ENCODE assay signal across 14 cellular contexts in the genomic region with DNA sequence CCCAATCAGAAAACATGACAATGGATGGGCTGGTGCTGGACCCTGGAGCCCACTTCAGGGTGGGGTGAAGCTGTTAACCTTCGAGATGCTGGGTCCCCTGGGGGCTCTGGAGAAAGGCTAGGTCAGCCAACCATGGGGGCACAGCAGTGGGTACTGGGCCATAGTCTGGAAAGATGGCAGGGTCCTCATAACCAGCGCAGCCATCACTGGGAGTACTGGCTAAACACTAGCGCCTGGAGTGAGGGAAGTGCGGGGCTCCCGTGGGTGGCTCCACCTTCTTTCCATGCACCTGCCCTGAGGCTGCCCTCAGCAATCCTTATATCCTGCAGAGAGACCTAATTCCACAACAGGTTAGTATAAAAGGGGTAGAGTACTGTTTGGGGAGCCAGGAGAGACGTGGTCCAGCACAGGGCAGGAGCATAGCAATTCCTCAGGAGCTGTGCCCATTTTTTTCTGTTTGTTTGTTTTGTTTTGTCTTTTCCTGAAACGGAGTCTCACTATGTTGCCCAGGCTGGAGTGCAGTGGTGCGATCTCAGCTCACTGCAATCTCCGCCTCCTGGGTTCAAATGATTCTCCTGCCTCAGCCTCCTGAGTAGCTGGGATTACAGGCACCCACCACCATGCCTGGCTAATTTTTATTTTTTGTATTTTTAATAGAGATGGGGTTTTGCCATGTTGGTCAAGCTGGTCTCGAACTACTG.
DNase-seq lines count a peak whose midpoint lies in the region; ATAC-seq and TF ChIP-seq lines count a peak whose summit lies in the region.
"Had no signal": no experiment of that assay in that cellular context is flagged by ENCODE, and none has a peak within 500 bp of the region (broad histone marks: within the 10 kb centered on the region; RNA-seq: fewer than 3 reads in every experiment).

No MANE protein-coding gene starts in this region.

- H3K36me3 ChIP-seq in BLaER1 treated with 17β-estradiol and CSF1 and Interleukin-3, amounts not matched to agents 10 nM and 100 nM, result no peaks in the 10 kb centered on the region
- H3K36me3 ChIP-seq in Peyer's patch (no peaks in the 10 kb centered on the region), heart right ventricle (no peaks in the 10 kb centered on the region), psoas muscle (ENCODE audit: insufficient read depth in 1 of 2, low read depth in 1 of 2) (no peaks in the 10 kb centered on the region)
- H3K36me3 ChIP-seq: neural progenitor cell, SJSA1 had no signal

- peak overlapping the region in 6 of 11 experiments; percentile 8 to 53 (median 33); a peak in 8 of 22 replicates for H3K27ac ChIP-seq in BLaER1 treated with 17β-estradiol and CSF1 and Interleukin-3, amounts not matched to agents 10 nM and 100 nM
- peak overlapping the region in 3 of 4 donors; percentile 15 to 76 (median 44) for H3K27ac ChIP-seq in Peyer's patch
- peak overlapping the region; percentile 62 to 94 (median 78) for H3K27ac ChIP-seq in heart right ventricle
- peak overlapping the region; percentile 72 for H3K27ac ChIP-seq in psoas muscle
- H3K27ac ChIP-seq: neural progenitor cell had no signal

- intact Hi-C loops in heart right ventricle (cut with DNase I) (loop anchor here in 1 of 10 donors (5.0 kb wide), 1 partner anchor 259 kb away; no protein-coding TSS in a partner anchor), psoas muscle (cut with DNase I) (loop anchor here (5.0 to 10.0 kb wide), 2 partner anchors 122 to 124 kb away; partner anchors contain the start of gene MEF2A (in 2 of the 2))

- DNase-seq in Peyer's patch (peak in 1 of 3 donors; percentile 25), heart right ventricle (no peak), psoas muscle (no peak), T1000 (lab: John Stamatoyannopoulos, UW) (no peak), dermis blood vessel endothelial cell (no peak)
- DNase-seq in stimulated activated CD4-positive, alpha-beta T cell treated with anti-CD3 and anti-CD28 coated beads, Interleukin-4, amount 100 ng/mL, for 4 hours, result no peak
- DNase-seq: cerebellar nuclear complex, hypothalamus, Kasumi-1, NCI-H2171 had no signal

- H3K4me2 ChIP-seq in BLaER1 treated with 17β-estradiol and CSF1 and Interleukin-3, amounts not matched to agents 10 nM and 100 nM, result peak overlapping the region; percentile 70 to 98 (median 90)
- H3K4me2 ChIP-seq: neural progenitor cell had no signal

- peaks cover 71 to 92% (median 87%) of the 10 kb centered on the region in 10 experiments for H3K4me1 ChIP-seq in BLaER1 treated with 17β-estradiol and CSF1 and Interleukin-3, amounts not matched to agents 10 nM and 100 nM
- H3K4me1 ChIP-seq in Peyer's patch (peaks cover 0 to 18% (median 5%) of the 10 kb centered on the region in 4 donors), heart right ventricle (peaks cover 31 to 70% (median 45%) of the 10 kb centered on the region in 9 donors), psoas muscle (peaks cover 43% of the 10 kb centered on the region)

- H3K4me3 ChIP-seq in BLaER1 treated with 17β-estradiol and CSF1 and Interleukin-3, amounts not matched to agents 10 nM and 100 nM, result 0 out of 20 replicates have a peak overlapping the region, but pooled peaks of 1 of the 10 experiments have one; percentile 6
- H3K4me3 ChIP-seq in Peyer's patch (no peak overlapping the region), heart right ventricle (peak overlapping the region in 1 of 10 donors; percentile 22), psoas muscle (peak overlapping the region; percentile 33)
- H3K4me3 ChIP-seq: neural progenitor cell, SJSA1 had no signal

- H3K9ac ChIP-seq in BLaER1 treated with 17β-estradiol and CSF1 and Interleukin-3, amounts not matched to agents 10 nM and 100 nM, result peak overlapping the region in 5 of 11 experiments; percentile 1 to 58 (median 24); a peak in 4 of 22 replicates
- H3K9ac ChIP-seq: neural progenitor cell had no signal

- peaks cover 0 to 18% (median 0%) of the 10 kb centered on the region in 11 experiments; a peak in 4 of 22 replicates for H3K27me3 ChIP-seq in BLaER1 treated with 17β-estradiol and CSF1 and Interleukin-3, amounts not matched to agents 10 nM and 100 nM
- H3K27me3 ChIP-seq in Peyer's patch (no peaks in the 10 kb centered on the region), heart right ventricle (no peaks in the 10 kb centered on the region), psoas muscle (ENCODE audit: insufficient read depth in 3 of 3, low read length in 2 of 3) (peaks cover 0 to 2% (median 0%) of the 10 kb centered on the region in 3 donors)
- H3K27me3 ChIP-seq: neural progenitor cell, SJSA1 had no signal

- TF ChIP-seq CTCF in Peyer's patch (IDR thresholded peaks at IDR 0.05), result no peak
- TF ChIP-seq CTCF in heart right ventricle (IDR thresholded peaks at IDR 0.05), result no peak
- TF ChIP-seq CTCF in psoas muscle (IDR thresholded peaks at IDR 0.05), result no peak

- no peaks in the 10 kb centered on the region for H4K20me1 ChIP-seq in BLaER1 treated with 17β-estradiol and CSF1 and Interleukin-3, amounts not matched to agents 10 nM and 100 nM

- no peaks in the 10 kb centered on the region for H3K9me3 ChIP-seq in BLaER1 treated with 17β-estradiol and CSF1 and Interleukin-3, amounts not matched to agents 10 nM and 100 nM (replicated peaks in 1 of 11)
- no peaks in the 10 kb centered on the region for H3K9me3 ChIP-seq in Peyer's patch
- H3K9me3 ChIP-seq in heart right ventricle, result no peaks in the 10 kb centered on the region
- no peaks in the 10 kb centered on the region for H3K9me3 ChIP-seq in psoas muscle
- H3K9me3 ChIP-seq: SJSA1 had no signal

- TF ChIP-seq POLR2A in Peyer's patch (IDR thresholded peaks at IDR 0.05), result no peak

- ATAC-seq in heart right ventricle (peak in 4 of 8 donors; percentile 2 to 9 (median 6)), psoas muscle (peak in 2 of 4 donors; percentile 11 to 15), GM19324 (IDR thresholded peaks at IDR 0.05; ENCODE audit: low FRiP score, unreplicated experiment) (no peak)

- WGBS in heart right ventricle, 2 donors, result 75 to 82% methylated on average over 10 of the region's 10 CpGs
- WGBS in psoas muscle, 3 donors, result 50 to 64% (median 58%) methylated on average over 10 of the region's 10 CpGs
